ENCODE assay signal across 1 cellular context in the genomic region with DNA sequence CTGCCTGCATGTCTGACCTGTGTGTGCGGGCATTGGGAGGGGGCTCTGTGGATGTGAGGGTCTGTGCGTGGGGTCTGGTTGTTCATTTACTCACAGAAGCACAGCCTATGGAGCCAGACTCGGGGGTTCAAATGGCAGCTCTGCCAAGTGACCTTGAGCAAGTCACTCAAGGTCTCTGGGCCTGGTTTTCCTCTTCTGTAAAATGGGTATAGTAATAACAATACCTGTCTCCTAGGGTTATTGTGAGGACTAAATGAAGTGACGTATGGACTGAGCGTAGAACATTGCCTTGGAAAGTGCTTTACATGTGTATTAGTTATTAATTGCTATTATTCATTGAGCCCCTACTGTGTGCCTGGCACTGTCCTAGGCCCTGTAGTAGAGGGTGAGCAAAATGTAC.
TF ChIP-seq lines count a peak whose summit lies in the region.

No MANE protein-coding gene starts in this region.

TF ChIP-seq in HepG2, 621 proteins besides CTCF, POLR2A, EP300 and RAD21:
- no peak for TF ChIP-seq ZMAT3 (CRISPR knock-in tag; conservative IDR thresholded peaks at IDR 0.05)
- peak; percentile 80 for TF ChIP-seq ZNF629 (CRISPR knock-in tag; conservative IDR thresholded peaks at IDR 0.05)
